Comparison of ENCODE assay signal across 1 cellular context in genomic region chr1:89938171-89939055, GRCh38.
TF ChIP-seq lines count a peak whose summit lies in the region.

No MANE protein-coding gene starts in this region.

TF ChIP-seq in HepG2, 621 proteins besides CTCF, POLR2A, EP300 and RAD21 (continued from another document and continues in another):
- TF ChIP-seq FOXP4 (CRISPR knock-in tag; IDR thresholded peaks at IDR 0.05) (peak; percentile 43; the same call in 1 of the 2 replicates), PHF8 (CRISPR knock-in tag; IDR thresholded peaks at IDR 0.05) (no peak), CEBPG (CRISPR knock-in tag; IDR thresholded peaks at IDR 0.05) (peak; percentile 14; the same call in 1 of the 2 replicates), JARID2 (CRISPR knock-in tag; IDR thresholded peaks at IDR 0.05; ENCODE audit: insufficient replicate concordance) (no peak), NFATC3 (CRISPR knock-in tag; IDR thresholded peaks at IDR 0.05) (no peak), EZH2 (conservative IDR thresholded peaks at IDR 0.05; ENCODE audit: low read depth, low read length) (no peak), ZNF333 (CRISPR knock-in tag; IDR thresholded peaks at IDR 0.05; ENCODE audit: borderline replicate concordance) (no peak), ZNF775 (CRISPR knock-in tag; IDR thresholded peaks at IDR 0.05; ENCODE audit: borderline replicate concordance) (no peak), ZBTB20 (CRISPR knock-in tag; IDR thresholded peaks at IDR 0.05; ENCODE audit: borderline replicate concordance, low read depth) (no peak; the same call in 1 of the 2 replicates), ZNF563 (CRISPR knock-in tag; IDR thresholded peaks at IDR 0.05) (no peak), ZBTB21 (CRISPR knock-in tag; IDR thresholded peaks at IDR 0.05) (no peak), HNF4G (IDR thresholded peaks at IDR 0.05; ENCODE audit: borderline replicate concordance, low read depth, low read length) (no peak), HNF4G (CRISPR knock-in tag; IDR thresholded peaks at IDR 0.05; ENCODE audit: borderline replicate concordance, low read depth) (no peak), HDAC6 (IDR thresholded peaks at IDR 0.05; ENCODE audit: low read depth, low read length) (no peak), SKI (IDR thresholded peaks at IDR 0.05; ENCODE audit: partially characterized antibody) (peak; percentile 22), PCBP1 (IDR thresholded peaks at IDR 0.05; ENCODE audit: borderline replicate concordance, low read depth, low read length) (no peak), ZBTB40 (IDR thresholded peaks at IDR 0.05) (no peak), ZBTB40 (CRISPR knock-in tag; IDR thresholded peaks at IDR 0.05) (no peak), ZNF703 (CRISPR knock-in tag; IDR thresholded peaks at IDR 0.05; ENCODE audit: borderline replicate concordance) (no peak), GFI1 (CRISPR knock-in tag; IDR thresholded peaks at IDR 0.05; ENCODE audit: borderline replicate concordance) (no peak), TGIF2 (CRISPR knock-in tag; IDR thresholded peaks at IDR 0.05) (no peak), YEATS4 (CRISPR knock-in tag; IDR thresholded peaks at IDR 0.05; ENCODE audit: borderline replicate concordance) (no peak), ISL2 (CRISPR knock-in tag; IDR thresholded peaks at IDR 0.05) (peak; percentile 60; the same call in 1 of the 2 replicates), MBD4 (IDR thresholded peaks at IDR 0.05; ENCODE audit: borderline replicate concordance, low read length) (no peak), PHB2 (IDR thresholded peaks at IDR 0.05; ENCODE audit: partially characterized antibody) (no peak), NFE2L1 (CRISPR knock-in tag; IDR thresholded peaks at IDR 0.05; ENCODE audit: borderline replicate concordance) (no peak), ZNF720 (CRISPR knock-in tag; IDR thresholded peaks at IDR 0.05) (no peak), NFKBIZ (CRISPR knock-in tag; IDR thresholded peaks at IDR 0.05) (no peak), XBP1 (CRISPR knock-in tag; IDR thresholded peaks at IDR 0.05) (no peak), HMG20A (CRISPR knock-in tag; IDR thresholded peaks at IDR 0.05; ENCODE audit: borderline replicate concordance) (peak; percentile 44; the same call in 1 of the 2 replicates), NKX3-1 (CRISPR knock-in tag; IDR thresholded peaks at IDR 0.05) (no peak), MXI1 (IDR thresholded peaks at IDR 0.05; ENCODE audit: borderline replicate concordance, low read depth, low read length) (no peak), HCFC1 (IDR thresholded peaks at IDR 0.05; ENCODE audit: low read depth, low read length) (no peak), HINFP (CRISPR knock-in tag; IDR thresholded peaks at IDR 0.05; ENCODE audit: low read depth) (no peak), TBL1XR1 (IDR thresholded peaks at IDR 0.05; ENCODE audit: borderline replicate concordance, low read length, partially characterized antibody) (no peak), GABPB1 (CRISPR knock-in tag; IDR thresholded peaks at IDR 0.05) (no peak), DNMT3B (CRISPR knock-in tag; conservative IDR thresholded peaks at IDR 0.05) (no peak), ZNF256 (CRISPR knock-in tag; conservative IDR thresholded peaks at IDR 0.05) (no peak), KMT2A (CRISPR knock-in tag; IDR thresholded peaks at IDR 0.05) (no peak), ATF7-NPFF (CRISPR knock-in tag; IDR thresholded peaks at IDR 0.05; ENCODE audit: low read depth) (no peak), THAP11 (CRISPR knock-in tag; IDR thresholded peaks at IDR 0.05) (no peak), ZNF17 (CRISPR knock-in tag; IDR thresholded peaks at IDR 0.05) (no peak), ZNF616 (CRISPR knock-in tag; IDR thresholded peaks at IDR 0.05; ENCODE audit: low read depth) (no peak), ZBED4 (CRISPR knock-in tag; IDR thresholded peaks at IDR 0.05; ENCODE audit: borderline replicate concordance) (peak; percentile 46; the same call in 1 of the 2 replicates), BCL6 (CRISPR knock-in tag; IDR thresholded peaks at IDR 0.05) (peak; percentile 63), CBX1 (IDR thresholded peaks at IDR 0.05; ENCODE audit: low read depth) (no peak), NR2F6 (IDR thresholded peaks at IDR 0.05) (peak; percentile 73; the same call in 1 of the 2 replicates), NR2F6 (CRISPR knock-in tag; IDR thresholded peaks at IDR 0.05) (peak; percentile 82), FOXA3 (CRISPR knock-in tag; IDR thresholded peaks at IDR 0.05) (peak; percentile 40; the same call in 1 of the 2 replicates), ZBTB8A (CRISPR knock-in tag; IDR thresholded peaks at IDR 0.05; ENCODE audit: borderline replicate concordance, low read depth) (no peak), ZNF138 (CRISPR knock-in tag; IDR thresholded peaks at IDR 0.05; ENCODE audit: low read depth) (no peak), FOXK1 (CRISPR knock-in tag; IDR thresholded peaks at IDR 0.05; ENCODE audit: borderline replicate concordance, low read depth) (peak; percentile 30; the same call in 1 of the 2 replicates), ZNF441 (CRISPR knock-in tag; IDR thresholded peaks at IDR 0.05; ENCODE audit: borderline replicate concordance) (no peak), SSRP1 (CRISPR knock-in tag; IDR thresholded peaks at IDR 0.05) (no peak), ESRRA (CRISPR knock-in tag; IDR thresholded peaks at IDR 0.05; ENCODE audit: low read depth) (no peak), RNF219 (CRISPR knock-in tag; IDR thresholded peaks at IDR 0.05) (no peak), TARDBP (CRISPR knock-in tag; IDR thresholded peaks at IDR 0.05) (no peak)
